In genomic region chr14:75531660-75532317, GRCh38 we compare ENCODE assay signal across 13 cellular contexts. TPM values are rescaled to one million over a fixed set of nuclear protein-coding genes. Genes with fewer than 3 reads are reported as not detected.
DNase-seq lines count a peak whose midpoint lies in the region; ATAC-seq and TF ChIP-seq lines count a peak whose summit lies in the region.
"Had no signal": no experiment of that assay in that cellular context is flagged by ENCODE, and none has a peak within 500 bp of the region (broad histone marks: within the 10 kb centered on the region; RNA-seq: fewer than 3 reads in every experiment).

No MANE protein-coding gene starts in this region.

- H3K27ac Mint-ChIP-seq in activated T-cell treated with anti-CD3 and anti-CD28 coated beads, Interleukin-2, amount 50 U/mL, for 72 hours: peak overlapping the region; percentile 97
- H3K27ac Mint-ChIP-seq in natural killer cell: peak overlapping the region; percentile 4 to 41

- H3K9me3 Mint-ChIP-seq in activated T-cell treated with anti-CD3 and anti-CD28 coated beads, Interleukin-2, amount 50 U/mL, for 72 hours: no peaks in the 10 kb centered on the region
- no peaks in the 10 kb centered on the region for H3K9me3 Mint-ChIP-seq in natural killer cell

- H3K27ac ChIP-seq in WERI-Rb-1: no peak overlapping the region

- no peak overlapping the region for H3K4me3 ChIP-seq in WERI-Rb-1 (ENCODE audit: low read depth, low read length)

- peak in 1 of 2 donors; percentile 0 for DNase-seq in activated T-cell treated with anti-CD3 and anti-CD28 coated beads, Interleukin-2, amount 50 U/mL, for 72 hours
- DNase-seq in activated T-cell treated with anti-CD3 and anti-CD28 coated beads, Interleukin-2, amount 50 U/mL, for 1 hour: no peak
- DNase-seq in LHCN-M2 (ENCODE audit: low read depth) (peak; percentile 26), astrocyte of the hippocampus (ENCODE audit: low read depth, low spot score) (peak; percentile 61), natural killer cell (no peak), NCI-H526 treated with DMSO at 0.1 percent for 48 hours (lab: John Stamatoyannopoulos, UW) (no peak), WERI-Rb-1 (no peak)
- no peak for DNase-seq in activated CD4-positive, CD25-positive, alpha-beta regulatory T cell treated with anti-CD3 and anti-CD28 coated beads, Interleukin-2, amount 50 U/mL, for 72 hours
- DNase-seq: NCI-H1417 treated with DMSO at 0.1 percent for 48 hours, NCI-H345, SIG-M5 had no signal

- peaks cover 41 to 70% of the 10 kb centered on the region in 2 donors for H3K36me3 Mint-ChIP-seq in activated T-cell treated with anti-CD3 and anti-CD28 coated beads, Interleukin-2, amount 50 U/mL, for 72 hours (ENCODE audit: insufficient read depth in 2 of 2)
- peaks cover 18% of the 10 kb centered on the region for H3K36me3 Mint-ChIP-seq in natural killer cell

- H3K27me3 Mint-ChIP-seq in activated T-cell treated with anti-CD3 and anti-CD28 coated beads, Interleukin-2, amount 50 U/mL, for 72 hours (ENCODE audit: low read depth): no peaks in the 10 kb centered on the region
- H3K27me3 Mint-ChIP-seq in natural killer cell (ENCODE audit: low read depth in 2 of 2): no peaks in the 10 kb centered on the region

- H3K9me3 ChIP-seq in WERI-Rb-1 (ENCODE audit: severe bottlenecking): no peaks in the 10 kb centered on the region

- H3K36me3 ChIP-seq in WERI-Rb-1: no peaks in the 10 kb centered on the region

- H3K4me1 Mint-ChIP-seq in activated T-cell treated with anti-CD3 and anti-CD28 coated beads, Interleukin-2, amount 50 U/mL, for 72 hours (ENCODE audit: low read depth): peaks cover 88% of the 10 kb centered on the region
- H3K4me1 Mint-ChIP-seq in natural killer cell: peaks cover 52 to 67% of the 10 kb centered on the region in 2 donors

- H3K27me3 ChIP-seq in WERI-Rb-1 (ENCODE audit: insufficient read depth, low read depth, severe bottlenecking): no peaks in the 10 kb centered on the region

- TF ChIP-seq CTCF in natural killer cell (IDR thresholded peaks at IDR 0.05): no peak
- no peak for TF ChIP-seq CTCF in WERI-Rb-1 (IDR thresholded peaks at IDR 0.05; ENCODE audit: low read depth, low read length)

- no peak for ATAC-seq in activated T-cell treated with anti-CD3 and anti-CD28 coated beads, Interleukin-2, amount 50 U/mL, for 72 hours (replicated peaks in 1 of 2)
- no peak for ATAC-seq in natural killer cell

- H3K4me3 Mint-ChIP-seq in activated T-cell treated with anti-CD3 and anti-CD28 coated beads, Interleukin-2, amount 50 U/mL, for 72 hours: peak overlapping the region; percentile 31 to 71
- H3K4me3 Mint-ChIP-seq in natural killer cell: no peak overlapping the region

- intact Hi-C loops in natural killer cell (cut with micrococcal nuclease): no loop called here

RNA-seq across cellular contexts. Expression of gene BATF, which starts 9.5 kb away (rescaled TPM):
- 100 to 1,000 TPM; 171 to 185 TPM for total RNA-seq in activated T-cell treated with anti-CD3 and anti-CD28 coated beads, Interleukin-2, amount 50 U/mL, for 72 hours
- total RNA-seq in LHCN-M2 (2014; rRNA removed) (not detected in 2 replicates), natural killer cell (10 to 100 TPM; 12.6 to 32.5 (median 21.4) TPM)
- not detected for polyA plus RNA-seq in LHCN-M2 (2012)
- total RNA-seq: chondrocyte had no signal
- polyA plus RNA-seq: neural cell had no signal

RNA-seq across cellular contexts. Expression of gene FLVCR2, which starts 46.6 kb away (rescaled TPM):
- 10 to 100 TPM in 1 of 2 donors, 1 to 10 TPM in 1; 5.9 to 12.3 TPM for total RNA-seq in activated T-cell treated with anti-CD3 and anti-CD28 coated beads, Interleukin-2, amount 50 U/mL, for 72 hours
- total RNA-seq in LHCN-M2 (2014; rRNA removed) (23.9 and 29.8 TPM in 2 replicates), natural killer cell (1 to 10 TPM; 1.4 to 4.8 (median 2.1) TPM)
- polyA plus RNA-seq in LHCN-M2 (2012): 5.3 TPM
- polyA plus RNA-seq: neural cell had no signal

Comparison
In these comparisons a context has a peak if more than half of its experiments do, and no peak if none do; other contexts are left out.
1. DNase-seq: peak in LHCN-M2 (single experiment) and astrocyte of the hippocampus (single experiment); none in activated T-cell treated with anti-CD3 and anti-CD28 coated beads, Interleukin-2, amount 50 U/mL, for 1 hour (single experiment), natural killer cell (single experiment), activated CD4-positive, CD25-positive, alpha-beta regulatory T cell treated with anti-CD3 and anti-CD28 coated beads, Interleukin-2, amount 50 U/mL, for 72 hours (single experiment), NCI-H526 treated with DMSO at 0.1 percent for 48 hours (single experiment) and WERI-Rb-1 (single experiment).
2. RNA of gene BATF, which starts 9.5 kb away (total RNA-seq): 171 to 185 TPM in activated T-cell treated with anti-CD3 and anti-CD28 coated beads, Interleukin-2, amount 50 U/mL, for 72 hours and 12.6 to 32.5 TPM in natural killer cell; not detected in LHCN-M2; every median in the first group is over 10 times any median in the second.